Comparison of ENCODE assay signal across 12 cellular contexts in the genomic region with DNA sequence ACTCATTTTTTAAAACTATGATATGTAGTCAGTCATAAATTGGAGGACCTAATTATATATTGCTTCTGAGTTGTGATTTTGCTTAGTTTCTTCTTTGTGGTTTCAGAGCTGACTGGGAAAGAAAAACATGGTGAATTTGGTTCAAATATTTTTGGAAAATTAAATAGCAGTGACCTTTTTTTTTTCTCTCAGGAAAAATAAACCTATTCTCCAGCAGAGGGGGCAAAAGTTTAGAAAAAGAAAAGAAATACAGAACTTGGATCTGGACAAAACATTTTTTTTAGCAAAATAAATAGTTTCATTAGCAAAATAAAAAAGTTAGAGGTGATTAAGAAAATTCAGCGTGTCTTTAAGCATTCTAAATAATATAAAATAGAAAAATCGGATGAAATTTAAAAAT. TPM values are rescaled to one million over a fixed set of nuclear protein-coding genes. Genes with fewer than 3 reads are reported as not detected.
DNase-seq lines count a peak whose midpoint lies in the region; ATAC-seq, FAIRE-seq and TF ChIP-seq lines count a peak whose summit lies in the region.
"Had no signal": no experiment of that assay in that cellular context is flagged by ENCODE, and none has a peak within 500 bp of the region (broad histone marks: within the 10 kb centered on the region; RNA-seq: fewer than 3 reads in every experiment).

No MANE protein-coding gene starts in this region.

- no peak for TF ChIP-seq EP300 in GM12878 (IDR thresholded peaks at IDR 0.05; ENCODE audit: borderline replicate concordance in 1 of 2, control insufficient read depth in 1 of 2, low read depth in 2 of 2, low read length in 2 of 2)

- no peak overlapping the region for H3K9ac ChIP-seq in GM12878 (ENCODE audit: control insufficient read depth, insufficient read depth, low read length)

- peaks cover 10 to 37% of the 10 kb centered on the region in 2 experiments for H3K36me3 ChIP-seq in GM12878 (ENCODE audit: control insufficient read depth in 2 of 2, insufficient read depth in 2 of 2, low read length in 1 of 2)

- FAIRE-seq in GM12878 (lab: Jason Lieb, UNC): no peak
- no peak for FAIRE-seq in GM12891 (lab: Jason Lieb, UNC)
- FAIRE-seq: HTR-8/SVneo had no signal

- peaks cover 10% of the 10 kb centered on the region; the same call in 1 of the 2 replicates for H3K36me3 Mint-ChIP-seq in HFFc6 (ENCODE audit: low read depth)
- peaks cover 37% of the 10 kb centered on the region for H3K36me3 Mint-ChIP-seq in nephron progenitor cell (ENCODE audit: low read depth)

- CTCF ChIA-PET in GM12878 (lab: Yijun Ruan, JAX): interaction anchor here (0.7 to 1.9 kb wide), 5 partner anchors 9 to 426 kb away, joined by 3 to 8 read pairs (median 4); no protein-coding TSS in a partner anchor

- no peaks in the 10 kb centered on the region for H3K4me1 ChIP-seq in GM12878 (ENCODE audit: control insufficient read depth, insufficient read depth, low read length)
- H3K4me1 ChIP-seq: gastrocnemius medialis had no signal

- no peaks in the 10 kb centered on the region for H3K9me3 Mint-ChIP-seq in HFFc6
- no peaks in the 10 kb centered on the region for H3K9me3 Mint-ChIP-seq in nephron progenitor cell
- H3K9me3 Mint-ChIP-seq: memory B cell had no signal

- H3K4me3 Mint-ChIP-seq in HFFc6 (no peak overlapping the region), nephron progenitor cell (no peak overlapping the region)
- H3K4me3 Mint-ChIP-seq: memory B cell had no signal

- DNase-seq in DMS114 treated with DMSO at 0.1 percent for 48 hours (lab: John Stamatoyannopoulos, UW; ENCODE audit: unreplicated experiment): peak; percentile 15
- peak; percentile 5 for DNase-seq in HFFc6
- DNase-seq in GM12878 (ENCODE audit: low read depth, low spot score): no peak
- no peak for DNase-seq in nephron progenitor cell
- DNase-seq in AG08395 (ENCODE audit: low spot score): no peak
- no peak for DNase-seq in GM12891 (ENCODE audit: insufficient read length, low spot score)
- DNase-seq in effector CD4-positive, alpha-beta T cell: no peak
- DNase-seq: gastrocnemius medialis, NCI-H226, right cardiac atrium had no signal

- intact Hi-C loops in GM12878 (cut with micrococcal nuclease; ENCODE audit: unreplicated experiment): no loop called here

- H3K4me2 ChIP-seq in GM12878 (ENCODE audit: control insufficient read depth, insufficient read depth): no peak overlapping the region

- in situ Hi-C loops in GM12878 (cut with MboI): no loop called here

- no peaks in the 10 kb centered on the region for H4K20me1 ChIP-seq in GM12878 (ENCODE audit: control insufficient read depth, insufficient read depth)

- SMC1A ChIA-PET in GM12878 (lab: Charles Lee; ENCODE audit: uncharacterized antibody, unreplicated experiment): interaction anchor here (0.6 to 1.9 kb wide), 3 partner anchors 9 to 586 kb away, joined by 3 to 6 read pairs (median 5); no protein-coding TSS in a partner anchor

- no peak overlapping the region for H2AFZ ChIP-seq in GM12878 (ENCODE audit: control insufficient read depth, low read depth, low read length)

- POLR2A ChIA-PET in GM12878 (lab: Charles Lee): no interaction called here

- no peaks in the 10 kb centered on the region for H3K79me2 ChIP-seq in GM12878 (ENCODE audit: control insufficient read depth, insufficient read depth, low read length)

- RAD21 ChIA-PET in GM12878 (lab: Charles Lee; ENCODE audit: unreplicated experiment): no interaction called here

- H3K4me1 Mint-ChIP-seq in HFFc6 (ENCODE audit: low read depth) (peaks cover 11% of the 10 kb centered on the region), nephron progenitor cell (no peaks in the 10 kb centered on the region)

- 71% methylated on average over 2 of the region's 2 CpGs for WGBS in GM12878 (ENCODE audit: insufficient coverage, insufficient replicate concordance, low lambda C conversion rate, missing lambda C conversion rate)

- TF ChIP-seq POLR2A in GM12878 (IDR thresholded peaks at IDR 0.05; ENCODE audit: low read depth, low read length) (no peak), GM12891 (IDR thresholded peaks at IDR 0.05; ENCODE audit: low read depth, low read length) (no peak)

- no peaks in the 10 kb centered on the region for H3K9me3 ChIP-seq in GM12878 (replicated peaks; ENCODE audit: control insufficient read depth, insufficient read depth, low read length)
- H3K9me3 ChIP-seq: gastrocnemius medialis had no signal

- no TSS peak for BruUV-seq in GM12878 (replicated peaks; lab: Mats Ljungman, UMichigan)

- 0 out of 2 replicates have a peak, but pooled peaks have one; percentile 17 for TF ChIP-seq RAD21 in GM12878 (IDR thresholded peaks at IDR 0.05; ENCODE audit: insufficient read depth, low read depth, low read length)

- TF ChIP-seq CTCF in HFFc6 (IDR thresholded peaks at IDR 0.05) (peak; percentile 82), GM12878 (IDR thresholded peaks at IDR 0.05 in 2 of 3, conservative IDR thresholded peaks at IDR 0.05 in 1 of 3; ENCODE audit: control insufficient read depth in 2 of 3, extremely low read depth in 1 of 3, insufficient read depth in 1 of 3, low read depth in 3 of 3, low read length in 3 of 3) (peak; percentile 17 to 21 (median 20); a peak in 3 of 6 replicates), nephron progenitor cell (IDR thresholded peaks at IDR 0.05) (peak; percentile 26)

- no peaks in the 10 kb centered on the region for H3K27me3 Mint-ChIP-seq in HFFc6 (ENCODE audit: insufficient read depth)
- no peaks in the 10 kb centered on the region for H3K27me3 Mint-ChIP-seq in nephron progenitor cell (ENCODE audit: low read depth, poor library complexity)
- H3K27me3 Mint-ChIP-seq: memory B cell had no signal

- H3K27me3 ChIP-seq in GM12878 (replicated peaks in 1 of 2; ENCODE audit: control insufficient read depth in 2 of 2, insufficient read depth in 2 of 2, low read length in 1 of 2): no peaks in the 10 kb centered on the region
- H3K27me3 ChIP-seq: gastrocnemius medialis had no signal

- H3K27ac Mint-ChIP-seq in HFFc6 (no peak overlapping the region), nephron progenitor cell (no peak overlapping the region)
- H3K27ac Mint-ChIP-seq: memory B cell had no signal

- H3K4me3 ChIP-seq in GM12878: no peak overlapping the region
- H3K4me3 ChIP-seq: gastrocnemius medialis had no signal

- no peak overlapping the region for H3K27ac ChIP-seq in GM12878 (ENCODE audit: control insufficient read depth, insufficient read depth)
- H3K27ac ChIP-seq: gastrocnemius medialis had no signal

- no peak for ATAC-seq in GM12878
- ATAC-seq: gastrocnemius medialis, right cardiac atrium had no signal

RNA-seq across cellular contexts. Expression of a gene that starts 10.2 kb away (rescaled TPM):
- 1 to 10 TPM in 5 of 6 experiments, under 1 TPM in 1; 0.91 to 3.3 (median 1.9) TPM for total RNA-seq in HFFc6 (2021; fragmentation: NEBNext Ultra II Directional; extraction: Animal tissue kit (Norgen Biotek cat#: 25700))
- total RNA-seq in GM12878 (2013; cell fraction: nucleolus; rRNA removed): not detected in 2 replicates
- 0.06 TPM in 1 of 2 replicates, not detected in the other for total RNA-seq in GM12878 (2014; rRNA removed)
- total RNA-seq in GM12878 (2014; rRNA removed; fragmentation: Illumina TruSeq; extraction: Trizol): not detected in 2 replicates
- not detected in 2 replicates for total RNA-seq in GM12878 (2021)
- 0.16 TPM for polyA plus RNA-seq in GM12878 (2011; ENCODE audit: low read depth)
- not detected in 2 replicates for polyA plus RNA-seq in GM12878 (2011; rRNA removed)
- polyA plus RNA-seq in GM12878 (2011; cell fraction: cytosol; rRNA removed): not detected in 2 replicates
- not detected in 2 replicates for polyA plus RNA-seq in GM12878 (2011; cell fraction: nucleus; rRNA removed)
- 0.08 and 0.24 TPM in 2 replicates for polyA plus RNA-seq in GM12878 (2012)
- polyA plus RNA-seq in GM12878 (2014; fragmentation: Illumina TruSeq; extraction: Trizol): not detected in 2 replicates
- under 1 TPM; 0.02 to 0.05 TPM for polyA plus RNA-seq in GM12878 (2014; fragmentation: Nextera tagmentation; extraction: Ambion mirVana)
- not detected in 2 replicates for polyA plus RNA-seq in GM12878 (2014; rRNA removed)
- polyA plus RNA-seq in GM12878 (2016; fragmentation: Nextera tagmentation; extraction: Ambion mirVana): under 1 TPM; 0.18 to 0.33 TPM
- 0.05 TPM in 1 of 2 replicates, not detected in the other for polyA minus RNA-seq in GM12878 (2011; rRNA and poly(A)+ RNA removed)
- not detected in 2 replicates for polyA minus RNA-seq in GM12878 (2011; cell fraction: cytosol; rRNA and poly(A)+ RNA removed)
- polyA minus RNA-seq in GM12878 (2011; cell fraction: nucleus; rRNA and poly(A)+ RNA removed): not detected in 2 replicates
- polyA plus RNA-seq in GM12891 (2012; ENCODE audit: low read depth, missing spikeins): 0.15 TPM
- total RNA-seq: gastrocnemius medialis, right cardiac atrium had no signal

RNA-seq across cellular contexts. Expression of a gene that starts 15.1 kb away (rescaled TPM):
- total RNA-seq in HFFc6 (2021; fragmentation: NEBNext Ultra II Directional; extraction: Animal tissue kit (Norgen Biotek cat#: 25700)): 10 to 100 TPM; 24.8 to 35.3 (median 31.9) TPM
- total RNA-seq in GM12878 (2013; cell fraction: nucleolus; rRNA removed): 51.4 and 51.7 TPM in 2 replicates
- total RNA-seq in GM12878 (2014; rRNA removed): 36.3 and 40.8 TPM in 2 replicates
- total RNA-seq in GM12878 (2014; rRNA removed; fragmentation: Illumina TruSeq; extraction: Trizol): 45.7 and 46.5 TPM in 2 replicates
- total RNA-seq in GM12878 (2021): 104 and 110 TPM in 2 replicates
- polyA plus RNA-seq in GM12878 (2011; ENCODE audit: low read depth): 24.7 TPM
- polyA plus RNA-seq in GM12878 (2011; rRNA removed): 76.7 and 99.0 TPM in 2 replicates
- polyA plus RNA-seq in GM12878 (2011; cell fraction: cytosol; rRNA removed): 38.0 and 42.3 TPM in 2 replicates
- polyA plus RNA-seq in GM12878 (2011; cell fraction: nucleus; rRNA removed): 72.3 and 77.2 TPM in 2 replicates
- polyA plus RNA-seq in GM12878 (2012): 38.1 and 72.4 TPM in 2 replicates
- polyA plus RNA-seq in GM12878 (2014; fragmentation: Illumina TruSeq; extraction: Trizol): 50.9 and 52.3 TPM in 2 replicates
- polyA plus RNA-seq in GM12878 (2014; fragmentation: Nextera tagmentation; extraction: Ambion mirVana): 10 to 100 TPM; 43.5 to 67.0 TPM
- polyA plus RNA-seq in GM12878 (2014; rRNA removed): 66.6 and 75.8 TPM in 2 replicates
- polyA plus RNA-seq in GM12878 (2016; fragmentation: Nextera tagmentation; extraction: Ambion mirVana): 100 to 1,000 TPM; 139 to 140 TPM
- 48.4 and 49.8 TPM in 2 replicates for polyA minus RNA-seq in GM12878 (2011; rRNA and poly(A)+ RNA removed)
- polyA minus RNA-seq in GM12878 (2011; cell fraction: cytosol; rRNA and poly(A)+ RNA removed): 40.0 and 57.6 TPM in 2 replicates
- 77.3 and 115 TPM in 2 replicates for polyA minus RNA-seq in GM12878 (2011; cell fraction: nucleus; rRNA and poly(A)+ RNA removed)
- 68.8 TPM for polyA plus RNA-seq in GM12891 (2012; ENCODE audit: low read depth, missing spikeins)

RNA-seq across cellular contexts. Expression of a gene that starts 55.1 kb away (rescaled TPM):
- under 1 TPM in 5 of 6 experiments, not detected in 1; 0.02 to 0.03 (median 0.02) TPM for total RNA-seq in HFFc6 (2021; fragmentation: NEBNext Ultra II Directional; extraction: Animal tissue kit (Norgen Biotek cat#: 25700))
- 5.7 and 5.9 TPM in 2 replicates for total RNA-seq in GM12878 (2013; cell fraction: nucleolus; rRNA removed)
- total RNA-seq in GM12878 (2014; rRNA removed) (1.4 and 1.7 TPM in 2 replicates), GM12878 (2014; rRNA removed; fragmentation: Illumina TruSeq; extraction: Trizol) (1.8 and 1.9 TPM in 2 replicates), GM12878 (2021) (1.6 and 1.7 TPM in 2 replicates)
- polyA plus RNA-seq in GM12878 (2011; ENCODE audit: low read depth): 0.26 TPM
- polyA plus RNA-seq in GM12878 (2011; rRNA removed) (2.4 and 3.6 TPM in 2 replicates), GM12878 (2014; fragmentation: Illumina TruSeq; extraction: Trizol) (1.3 and 1.7 TPM in 2 replicates), GM12878 (2014; fragmentation: Nextera tagmentation; extraction: Ambion mirVana) (under 1 TPM; 0.29 to 0.32 TPM), GM12878 (2014; rRNA removed) (1.1 and 1.2 TPM in 2 replicates), GM12878 (2016; fragmentation: Nextera tagmentation; extraction: Ambion mirVana) (under 1 TPM; 0.59 to 0.63 TPM)
- polyA plus RNA-seq in GM12878 (2011; cell fraction: cytosol; rRNA removed): 0.72 and 0.75 TPM in 2 replicates
- 4.7 and 5.6 TPM in 2 replicates for polyA plus RNA-seq in GM12878 (2011; cell fraction: nucleus; rRNA removed)
- polyA plus RNA-seq in GM12878 (2012): 0.31 and 0.79 TPM in 2 replicates
- 3.4 and 4.3 TPM in 2 replicates for polyA minus RNA-seq in GM12878 (2011; rRNA and poly(A)+ RNA removed)
- polyA minus RNA-seq in GM12878 (2011; cell fraction: cytosol; rRNA and poly(A)+ RNA removed): 1.2 and 1.4 TPM in 2 replicates
- 5.4 and 8.6 TPM in 2 replicates for polyA minus RNA-seq in GM12878 (2011; cell fraction: nucleus; rRNA and poly(A)+ RNA removed)
- polyA plus RNA-seq in GM12891 (2012; ENCODE audit: low read depth, missing spikeins): 0.33 TPM

Comparison
In these comparisons a context has a peak if more than half of its experiments do, and no peak if none do; other contexts are left out.
1. DNase-seq: peak in DMS114 treated with DMSO at 0.1 percent for 48 hours (single experiment) and HFFc6 (single experiment); none in GM12878 (single experiment), nephron progenitor cell (single experiment), AG08395 (single experiment), GM12891 (single experiment) and effector CD4-positive, alpha-beta T cell (single experiment).
2. CTCF ChIP-seq: peak in every context shown above with its lines; median percentile 82 in HFFc6; 26 in nephron progenitor cell; 20 in GM12878.